6 cellular contexts compared by ENCODE assay signal in the genomic region with DNA sequence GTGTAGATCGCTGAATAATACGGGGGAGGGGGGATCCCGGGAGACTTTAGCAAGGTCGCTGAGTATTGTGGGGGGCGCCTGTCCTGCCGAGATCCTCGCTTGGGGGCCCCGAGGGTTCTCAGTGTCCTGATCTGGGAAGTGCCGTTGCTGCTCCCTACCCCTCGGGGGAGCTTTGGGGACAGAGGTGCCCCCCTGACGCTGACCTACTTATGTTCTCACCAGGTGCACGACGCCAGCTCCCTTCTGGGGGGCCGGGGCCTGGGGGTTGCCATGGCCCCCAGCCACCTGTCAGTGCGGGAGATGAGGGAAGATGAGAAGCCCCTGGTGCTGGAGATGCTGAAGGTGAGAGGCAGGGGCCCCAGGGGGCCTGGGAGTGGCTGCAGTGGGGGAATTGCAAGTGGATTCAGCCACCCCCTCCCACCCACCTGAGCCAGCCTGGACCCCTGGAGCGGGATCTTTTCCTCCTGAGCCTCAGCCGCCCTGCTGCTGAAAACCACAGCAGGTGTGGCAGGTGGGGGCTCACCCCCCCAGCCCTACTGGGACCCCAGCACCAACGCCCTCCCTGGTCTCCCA. TPM values are rescaled to one million over a fixed set of nuclear protein-coding genes. Genes with fewer than 3 reads are reported as not detected.
DNase-seq lines count a peak whose midpoint lies in the region; ATAC-seq, FAIRE-seq and TF ChIP-seq lines count a peak whose summit lies in the region.

No MANE protein-coding gene starts in this region.

- H3K4me2 ChIP-seq in astrocyte (ENCODE audit: low read length), result peak overlapping the region; percentile 96

- no peak overlapping the region for H2AFZ ChIP-seq in astrocyte (ENCODE audit: low read depth, low read length)

- H3K9me3 ChIP-seq in HEK293 (ENCODE audit: control insufficient read depth, insufficient read depth, low read depth, low read length) (no peaks in the 10 kb centered on the region), astrocyte (ENCODE audit: insufficient read depth, low read depth, low read length) (no peaks in the 10 kb centered on the region)

- H4K20me1 ChIP-seq in astrocyte (ENCODE audit: insufficient read depth, low read length), result no peaks in the 10 kb centered on the region

- peaks cover under 1% of the 10 kb centered on the region for H3K36me3 Mint-ChIP-seq in astrocyte (ENCODE audit: low read depth, unreplicated experiment)
- no peaks in the 10 kb centered on the region for H3K36me3 Mint-ChIP-seq in nephron (ENCODE audit: low read depth)

- H3K4me3 ChIP-seq in HEK293 (ENCODE audit: low read depth, low read length) (peak overlapping the region; percentile 91), astrocyte (ENCODE audit: insufficient read depth, low read depth, low read length) (peak overlapping the region; percentile 71)

- POLR2A ChIA-PET in HEK293 (lab: Yijun Ruan, JAX), result interaction anchor here (0.7 to 3.5 kb wide), 14 partner anchors 9 to 368 kb away, joined by 3 to 44 read pairs (median 4); partner anchors contain the start of genes FIZ1, ISOC2, KMT5C and PPP1R12C

- H3K4me3 Mint-ChIP-seq in astrocyte (ENCODE audit: unreplicated experiment) (peak overlapping the region; percentile 87), nephron (peak overlapping the region; percentile 85 to 95 (median 92))

- H3K4me1 Mint-ChIP-seq in astrocyte (ENCODE audit: low read depth, unreplicated experiment) (peaks cover 14% of the 10 kb centered on the region), nephron (peaks cover 22% of the 10 kb centered on the region)

- DNase-seq in astrocyte (ENCODE audit: low read depth) (no peak), NCI-H345 (lab: John Stamatoyannopoulos, UW) (no peak)

- no peak for FAIRE-seq in astrocyte (lab: Jason Lieb, UNC)

- H3K27ac ChIP-seq in HEK293 (ENCODE audit: extremely low read depth, low read depth, low read length), result peak overlapping the region; percentile 59; the same call in 1 of the 2 replicates
- H3K27ac ChIP-seq in astrocyte (ENCODE audit: low read depth, low read length), result peak overlapping the region; percentile 91

- CTCF ChIA-PET in HEK293 (lab: Yijun Ruan, JAX), result interaction anchor here (0.7 to 4.3 kb wide), 7 partner anchors 9 to 345 kb away, joined by 3 to 42 read pairs (median 3); partner anchors contain the start of gene ZNF628

- H3K9me3 Mint-ChIP-seq in astrocyte (ENCODE audit: unreplicated experiment) (no peaks in the 10 kb centered on the region), nephron (no peaks in the 10 kb centered on the region)

- H3K27ac Mint-ChIP-seq in astrocyte (ENCODE audit: unreplicated experiment), result peak overlapping the region; percentile 91
- peak overlapping the region; percentile 83 to 95 (median 87) for H3K27ac Mint-ChIP-seq in nephron

- peaks cover 26% of the 10 kb centered on the region for H3K79me2 ChIP-seq in astrocyte (ENCODE audit: insufficient read depth, low read length)

- ATAC-seq in HG03354 (IDR thresholded peaks at IDR 0.05; ENCODE audit: poor library complexity, severe bottlenecking, unreplicated experiment) (no peak), GM19351 (IDR thresholded peaks at IDR 0.05; ENCODE audit: unreplicated experiment) (no peak)

- H3K4me1 ChIP-seq in HEK293 (ENCODE audit: control insufficient read depth, insufficient read depth, low read length), result peaks cover 23% of the 10 kb centered on the region
- H3K4me1 ChIP-seq in astrocyte (ENCODE audit: insufficient read depth, low read length), result peaks cover 49% of the 10 kb centered on the region

- H3K9ac ChIP-seq in astrocyte (ENCODE audit: low read length), result peak overlapping the region; percentile 82

- TF ChIP-seq CTCF in HEK293 (tag by site-specific recombination; IDR thresholded peaks at IDR 0.05) (peak; percentile 62), astrocyte (IDR thresholded peaks at IDR 0.05; ENCODE audit: insufficient read depth, low read depth, low read length) (no peak), nephron (IDR thresholded peaks at IDR 0.05; ENCODE audit: unreplicated experiment in 3 of 3) (no peak)

- no peaks in the 10 kb centered on the region for H3K27me3 ChIP-seq in astrocyte (ENCODE audit: insufficient read depth, low read length)

- H3K27me3 Mint-ChIP-seq in astrocyte (ENCODE audit: low read depth, unreplicated experiment) (no peaks in the 10 kb centered on the region), nephron (ENCODE audit: low read depth) (no peaks in the 10 kb centered on the region)

- H3K36me3 ChIP-seq in HEK293 (ENCODE audit: control insufficient read depth in 2 of 2, insufficient read depth in 1 of 2, low read length in 2 of 2), result peaks cover 0 to 9% of the 10 kb centered on the region in 2 experiments; a peak in 1 of 3 replicates
- H3K36me3 ChIP-seq in astrocyte (ENCODE audit: insufficient read depth, low read length), result no peaks in the 10 kb centered on the region

TF ChIP-seq in HEK293, 187 proteins besides CTCF, POLR2A, EP300 and RAD21:
- peak; percentile 98 for TF ChIP-seq GLIS1 (tag by site-specific recombination; IDR thresholded peaks at IDR 0.05)
- TF ChIP-seq PRDM10 (tag by site-specific recombination; IDR thresholded peaks at IDR 0.05), result peak; percentile 96
- TF ChIP-seq ZIC2 (tag by site-specific recombination; IDR thresholded peaks at IDR 0.05), result peak; percentile 65
- no peak for TF ChIP-seq ZNF544 (tag by site-specific recombination; IDR thresholded peaks at IDR 0.05)
- TF ChIP-seq GLIS2 (tag by site-specific recombination; IDR thresholded peaks at IDR 0.05), result peak; percentile 66
- peak; percentile 82; the same call in 1 of the 2 replicates for TF ChIP-seq PATZ1 (tag by site-specific recombination; IDR thresholded peaks at IDR 0.05)
- TF ChIP-seq ZNF791 (tag by site-specific recombination; IDR thresholded peaks at IDR 0.05), result no peak
- no peak for TF ChIP-seq SALL2 (tag by site-specific recombination; IDR thresholded peaks at IDR 0.05; ENCODE audit: borderline replicate concordance)
TF ChIP-seq in HEK293: peak in this region for 5.

RNA-seq across cellular contexts. Expression of gene NAT14, which starts 0.5 kb away (rescaled TPM):
- total RNA-seq in astrocyte, result 68.7 and 71.2 TPM in 2 replicates

RNA-seq across cellular contexts. Expression of gene SSC5D, which starts 2.7 kb away (rescaled TPM):
- total RNA-seq in astrocyte, result 46.8 and 66.1 TPM in 2 replicates

RNA-seq across cellular contexts. Expression of gene ZNF628, which starts 9.1 kb away (rescaled TPM):
- 9.9 and 11.9 TPM in 2 replicates for total RNA-seq in astrocyte

RNA-seq across cellular contexts. Expression of gene C19orf85, which starts 21.0 kb away (rescaled TPM):
- not detected in 2 replicates for total RNA-seq in astrocyte

RNA-seq across cellular contexts. Expression of gene ISOC2, which starts 24.1 kb away (rescaled TPM):
- total RNA-seq in astrocyte, result 58.8 and 61.6 TPM in 2 replicates
